In the genomic region with DNA sequence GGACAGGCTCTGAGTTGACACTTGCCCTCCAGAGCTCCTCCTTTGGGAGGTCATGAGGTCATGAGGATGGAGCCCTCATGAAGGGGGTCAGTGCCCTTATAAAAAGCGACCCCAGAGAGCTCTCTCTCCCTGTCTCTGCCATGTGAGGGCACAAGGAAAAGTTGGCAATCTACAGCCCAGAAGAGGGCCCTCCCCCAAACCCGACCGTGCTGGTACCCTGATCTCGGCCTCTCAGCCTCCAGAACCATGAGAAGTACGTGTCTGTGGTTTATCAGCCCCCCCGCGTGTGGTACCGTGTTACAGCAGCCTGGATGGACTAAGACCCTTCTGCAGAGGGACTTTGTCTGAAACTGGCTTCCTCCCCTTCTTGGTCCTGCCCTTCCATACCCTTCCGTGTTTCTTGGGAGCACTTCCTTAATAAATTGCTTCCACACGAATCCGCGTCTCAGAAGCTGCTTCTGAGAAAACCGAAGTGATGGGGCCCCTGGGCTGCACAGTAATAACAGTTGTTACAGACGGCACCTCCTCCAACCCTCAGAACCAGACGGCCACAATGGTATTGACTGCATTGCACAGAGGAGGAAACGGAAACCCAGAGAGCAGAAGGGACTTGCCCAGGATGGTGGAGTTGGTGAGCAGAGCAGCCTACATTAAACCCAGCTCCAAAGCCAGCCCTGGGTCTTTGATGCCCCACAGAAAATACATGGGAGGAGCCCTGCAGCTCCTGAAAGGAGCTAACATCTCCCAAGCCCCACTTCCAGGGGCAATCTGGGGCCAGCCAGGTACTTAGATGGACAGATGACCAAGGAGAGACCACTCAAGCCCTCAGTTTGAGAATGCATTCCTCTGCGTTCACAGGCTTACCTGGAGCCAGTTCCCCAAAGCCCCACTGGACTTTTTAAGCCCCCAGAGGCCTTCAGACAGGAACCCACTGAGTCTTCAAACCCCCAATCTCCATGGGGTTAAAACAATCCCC, we compare ENCODE assay signal across 8 cellular contexts.
DNase-seq lines count a peak whose midpoint lies in the region; ATAC-seq and TF ChIP-seq lines count a peak whose summit lies in the region.

No MANE protein-coding gene starts in this region.

- no peaks in the 10 kb centered on the region for H3K36me3 ChIP-seq in right atrium auricular region

- no peak for TF ChIP-seq CTCF in right atrium auricular region (IDR thresholded peaks at IDR 0.05)

- no peak overlapping the region for H3K4me3 ChIP-seq in right atrium auricular region

- peak; percentile 60 for TF ChIP-seq POLR2A in GM18526 (IDR thresholded peaks at IDR 0.05; ENCODE audit: extremely low read depth, insufficient read length)

- DNase-seq in RPMI8226 (peak; percentile 74), right atrium auricular region (ENCODE audit: low spot score) (no peak), iPS-NIHi7 (ENCODE audit: extremely low spot score) (no peak), SK-N-DZ (ENCODE audit: low spot score) (no peak)
- DNase-seq in activated naive CD4-positive, alpha-beta T cell (lab: John Stamatoyannopoulos, UW), result peak; percentile 21 to 50 (median 35)
- DNase-seq in stimulated activated CD4-positive, alpha-beta T cell treated with anti-CD3 and anti-CD28 coated beads, Interleukin-1b, Interleukin-23, amount 100 ng/mL, for 48 hours, result peak; percentile 82

- ATAC-seq in HG02870 (IDR thresholded peaks at IDR 0.05; ENCODE audit: unreplicated experiment), result peak; percentile 89

- peaks cover 0 to 13% of the 10 kb centered on the region in 2 donors for H3K4me1 ChIP-seq in right atrium auricular region

- no peaks in the 10 kb centered on the region for H3K9me3 ChIP-seq in right atrium auricular region

- H3K27me3 ChIP-seq in right atrium auricular region, result no peaks in the 10 kb centered on the region

- no peak overlapping the region for H3K27ac ChIP-seq in right atrium auricular region

Comparison
In these comparisons a context has a peak if more than half of its experiments do, and no peak if none do; other contexts are left out.
1. DNase-seq: peak in RPMI8226 (single experiment), activated naive CD4-positive, alpha-beta T cell (4 of 4) and stimulated activated CD4-positive, alpha-beta T cell treated with anti-CD3 and anti-CD28 coated beads, Interleukin-1b, Interleukin-23, amount 100 ng/mL, for 48 hours (single experiment); none in right atrium auricular region (single experiment), iPS-NIHi7 (single experiment) and SK-N-DZ (single experiment).